ENCODE assay signal across 11 cellular contexts in the genomic region with DNA sequence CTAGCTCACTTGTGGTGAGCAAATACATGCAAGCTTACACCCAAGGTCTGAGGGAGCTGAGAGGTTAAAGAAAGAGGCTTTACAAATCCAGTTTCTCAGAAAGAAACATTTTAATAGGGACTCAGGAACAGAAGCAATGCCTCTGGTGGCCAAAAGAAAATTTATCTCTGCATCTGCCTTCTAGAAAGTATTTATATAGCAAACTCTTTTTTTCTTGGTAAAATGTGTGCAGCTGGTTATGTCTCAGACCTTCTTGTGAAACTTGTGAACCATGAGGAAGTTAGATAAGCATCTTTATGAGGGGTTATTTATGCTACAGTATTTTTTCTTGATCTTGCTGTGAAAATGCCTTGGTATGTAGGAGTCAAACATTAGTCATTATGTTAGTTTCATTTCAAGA. TPM values are rescaled to one million over a fixed set of nuclear protein-coding genes. Genes with fewer than 3 reads are reported as not detected.
DNase-seq lines count a peak whose midpoint lies in the region; ATAC-seq and TF ChIP-seq lines count a peak whose summit lies in the region.
"Had no signal": no experiment of that assay in that cellular context is flagged by ENCODE, and none has a peak within 500 bp of the region (broad histone marks: within the 10 kb centered on the region; RNA-seq: fewer than 3 reads in every experiment).

No MANE protein-coding gene starts in this region.

- H3K27me3 ChIP-seq in HL-60 (ENCODE audit: insufficient read depth, poor library complexity, severe bottlenecking) = no peaks in the 10 kb centered on the region

- DNase-seq in DMS 273 (lab: John Stamatoyannopoulos, UW; ENCODE audit: unreplicated experiment) (peak; percentile 4), DMS 273 treated with DMSO at 0.1 percent for 48 hours (lab: John Stamatoyannopoulos, UW) (no peak), HL-60 (ENCODE audit: low read depth in 1 of 2, low spot score in 1 of 2) (peak; percentile 26 to 28), T-helper 17 cell (no peak), mucosa of descending colon (no peak), coronary artery (ENCODE audit: low spot score) (no peak), NCI-H1436 (lab: John Stamatoyannopoulos, UW) (no peak)
- DNase-seq: amygdala, foreskin melanocyte had no signal

- H3K4me3 Mint-ChIP-seq in T-helper 17 cell = no peak overlapping the region

- H3K4me3 ChIP-seq in HL-60 (replicated peaks; ENCODE audit: insufficient read depth, low read length) (no peak overlapping the region), mucosa of descending colon (no peak overlapping the region), coronary artery (no peak overlapping the region)

- no peaks in the 10 kb centered on the region for H3K4me1 ChIP-seq in mucosa of descending colon (ENCODE audit: low read depth)

- ATAC-seq in T-helper 17 cell (peak; percentile 30), mucosa of descending colon (peak; percentile 82), HG03025 (IDR thresholded peaks at IDR 0.05; ENCODE audit: low FRiP score, unreplicated experiment) (no peak)

- intact Hi-C loops in mucosa of descending colon (cut with DNase I, micrococcal nuclease) = no loop called here

- peaks cover 2% of the 10 kb centered on the region for H3K36me3 Mint-ChIP-seq in T-helper 17 cell (ENCODE audit: low read depth)

- H3K9me3 ChIP-seq in T-helper 17 cell (ENCODE audit: control insufficient read depth, low read length, poor library complexity, severe bottlenecking) = no peaks in the 10 kb centered on the region
- no peaks in the 10 kb centered on the region for H3K9me3 ChIP-seq in mucosa of descending colon

- H3K36me3 ChIP-seq in mucosa of descending colon (ENCODE audit: low read depth) = no peaks in the 10 kb centered on the region

- no peaks in the 10 kb centered on the region for H3K4me1 Mint-ChIP-seq in T-helper 17 cell

- TF ChIP-seq CTCF in HL-60 (IDR thresholded peaks at IDR 0.05; ENCODE audit: insufficient read depth, low read length) (no peak), mucosa of descending colon (IDR thresholded peaks at IDR 0.05) (no peak), coronary artery (IDR thresholded peaks at IDR 0.05) (no peak)

- H3K27ac Mint-ChIP-seq in T-helper 17 cell = no peak overlapping the region

- no peaks in the 10 kb centered on the region for H3K27me3 Mint-ChIP-seq in T-helper 17 cell

- H3K27ac ChIP-seq in HL-60 (replicated peaks) = no peak overlapping the region
- H3K27ac ChIP-seq in coronary artery = no peak overlapping the region
- H3K27ac ChIP-seq: 22Rv1 had no signal

RNA-seq across cellular contexts. Expression of a gene that starts 48.5 kb away (rescaled TPM):
- 1 to 10 TPM; 1.9 to 5.5 TPM for total RNA-seq in T-helper 17 cell
- 1 to 10 TPM; 1.2 to 1.6 (median 1.5) TPM for total RNA-seq in mucosa of descending colon

Comparison
In these comparisons a context has a peak if more than half of its experiments do, and no peak if none do; other contexts are left out.
1. DNase-seq: peak in DMS 273 (single experiment) and HL-60 (2 of 2); none in DMS 273 treated with DMSO at 0.1 percent for 48 hours (single experiment), T-helper 17 cell (0 of 3), mucosa of descending colon (0 of 3), coronary artery (single experiment) and NCI-H1436 (single experiment).